7 cellular contexts compared by ENCODE assay signal in genomic region chr1:11749203-11749689, GRCh38. TPM values are rescaled to one million over a fixed set of nuclear protein-coding genes. Genes with fewer than 3 reads are reported as not detected.
DNase-seq lines count a peak whose midpoint lies in the region; ATAC-seq, FAIRE-seq and TF ChIP-seq lines count a peak whose summit lies in the region.
"Had no signal": no experiment of that assay in that cellular context is flagged by ENCODE, and none has a peak within 500 bp of the region (broad histone marks: within the 10 kb centered on the region; RNA-seq: fewer than 3 reads in every experiment).

No MANE protein-coding gene starts in this region.

- 54 to 76% (median 74%) methylated on average over 3 to 9 of the region's 9 CpGs for WGBS in spleen, 5 donors

- intact Hi-C loops in spleen (cut with DNase I; ENCODE audit: low total_unique reads), result no loop called here

- H3K4me3 ChIP-seq in spleen, result no peak overlapping the region

- peaks cover 0 to 76% (median 46%) of the 10 kb centered on the region in 6 donors for H3K36me3 ChIP-seq in spleen

- H3K4me3 Mint-ChIP-seq in effector memory CD8-positive, alpha-beta T cell, result peak overlapping the region in 1 of 2 donors; percentile 66

- FAIRE-seq in GM19239 (lab: Jason Lieb, UNC), result no peak

- H3K9me3 ChIP-seq in spleen, result no peaks in the 10 kb centered on the region

- peaks cover 8% of the 10 kb centered on the region for H3K36me3 Mint-ChIP-seq in effector memory CD8-positive, alpha-beta T cell (ENCODE audit: insufficient read depth)

- no peaks in the 10 kb centered on the region for H3K27me3 Mint-ChIP-seq in effector memory CD8-positive, alpha-beta T cell

- no peaks in the 10 kb centered on the region for H3K27me3 ChIP-seq in spleen (replicated peaks in 1 of 7)

- H3K9me3 Mint-ChIP-seq in effector memory CD8-positive, alpha-beta T cell, result no peaks in the 10 kb centered on the region

- ATAC-seq in effector memory CD8-positive, alpha-beta T cell (replicated peaks), result peak; percentile 92

- TF ChIP-seq POLR2A in spleen (IDR thresholded peaks at IDR 0.05), result no peak

- peaks cover 0 to 37% (median 15%) of the 10 kb centered on the region in 6 donors for H3K4me1 ChIP-seq in spleen

- peaks cover 29 to 31% of the 10 kb centered on the region in 2 donors for H3K4me1 Mint-ChIP-seq in effector memory CD8-positive, alpha-beta T cell (ENCODE audit: low read depth in 2 of 2)

- TF ChIP-seq CTCF in spleen (IDR thresholded peaks at IDR 0.05 in 8 of 11, conservative IDR thresholded peaks at IDR 0.05 in 3 of 11), result peak; percentile 45 to 90 (median 68)

- DNase-seq in SIG-M5 treated with dmso at 0.1 percent for 504 hours (lab: John Stamatoyannopoulos, UW; ENCODE audit: unreplicated experiment) (peak; percentile 51), SIG-M5 (lab: John Stamatoyannopoulos, UW) (no peak), RPMI7951 (ENCODE audit: low read depth) (peak; percentile 29), spleen (peak; percentile 92), GM19239 (ENCODE audit: insufficient read length, low spot score) (no peak)
- peak in 2 of 3 experiments; percentile 38 to 48 for DNase-seq in effector memory CD8-positive, alpha-beta T cell

- H3K27ac Mint-ChIP-seq in effector memory CD8-positive, alpha-beta T cell, result peak overlapping the region; percentile 38 to 77

- H3K27ac ChIP-seq in spleen, result peak overlapping the region in 4 of 8 donors; percentile 18 to 54 (median 38)

RNA-seq across cellular contexts. Expression of gene C1orf167, which starts 12.7 kb away (rescaled TPM):
- not detected in 2 replicates for total RNA-seq in RPMI7951 (2014; rRNA removed; shearing (Covaris generic))
- 1 to 10 TPM in 1 of 7 donors, under 1 TPM in 5, not detected in 1; 0.74 to 4.8 (median 0.86) TPM for total RNA-seq in spleen
- polyA plus RNA-seq in spleen, result 1 to 10 TPM in 2 of 3 donors, under 1 TPM in 1; 0.96 to 1.7 (median 1.7) TPM
- total RNA-seq: glomerular endothelial cell had no signal

RNA-seq across cellular contexts. Expression of gene AGTRAP, which starts 13.3 kb away (rescaled TPM):
- total RNA-seq in RPMI7951 (2014; rRNA removed; shearing (Covaris generic)), result 53.5 and 94.5 TPM in 2 replicates
- total RNA-seq in spleen, result 100 to 1,000 TPM in 2 of 7 donors, 10 to 100 TPM in 5; 48.5 to 120 (median 64.2) TPM
- polyA plus RNA-seq in spleen, result 10 to 100 TPM; 40.8 to 54.7 (median 50.5) TPM

RNA-seq across cellular contexts. Expression of gene MTHFR, which starts 56.5 kb away (rescaled TPM):
- 3.2 and 3.4 TPM in 2 replicates for total RNA-seq in RPMI7951 (2014; rRNA removed; shearing (Covaris generic))
- total RNA-seq in spleen, result 10 to 100 TPM; 46.5 to 79.8 (median 76.0) TPM
- polyA plus RNA-seq in spleen, result 10 to 100 TPM in 1 of 3 donors, 1 to 10 TPM in 2; 6.7 to 23.4 (median 8.3) TPM

RNA-seq across cellular contexts. Expression of gene CLCN6, which starts 56.7 kb away (rescaled TPM):
- total RNA-seq in RPMI7951 (2014; rRNA removed; shearing (Covaris generic)), result 5.5 and 6.2 TPM in 2 replicates
- 10 to 100 TPM; 21.2 to 34.4 (median 27.9) TPM for total RNA-seq in spleen
- polyA plus RNA-seq in spleen, result 10 to 100 TPM in 2 of 3 donors, 1 to 10 TPM in 1; 6.3 to 13.5 (median 12.4) TPM

RNA-seq across cellular contexts. Expression of gene DRAXIN, which starts 57.7 kb away (rescaled TPM):
- under 0.01 and 0.10 TPM in 2 replicates for total RNA-seq in RPMI7951 (2014; rRNA removed; shearing (Covaris generic))
- under 1 TPM in 4 of 7 donors, not detected in 3; 0.09 to 0.37 (median 0.17) TPM for total RNA-seq in spleen
- under 1 TPM; 0.04 to 0.10 (median 0.06) TPM for polyA plus RNA-seq in spleen

Comparison
In these comparisons a context has a peak if more than half of its experiments do, and no peak if none do; other contexts are left out.
1. DNase-seq: peak in SIG-M5 treated with dmso at 0.1 percent for 504 hours (single experiment), RPMI7951 (single experiment), effector memory CD8-positive, alpha-beta T cell (2 of 3) and spleen (single experiment); none in SIG-M5 (single experiment) and GM19239 (single experiment).
2. RNA of gene MTHFR, which starts 56.5 kb away (total RNA-seq): 46.5 to 79.8 TPM in spleen; 3.2 to 3.4 TPM in RPMI7951; every median in the first group is over 10 times any median in the second.